In genomic region chr1:109268431-109269211, GRCh38 we compare ENCODE assay signal across 20 cellular contexts. TPM values are rescaled to one million over a fixed set of nuclear protein-coding genes. Genes with fewer than 3 reads are reported as not detected.
A peak's percentile ranks its signal among the peaks of the same experiment; 100 is the strongest.
DNase-seq lines count a peak whose midpoint lies in the region; ATAC-seq and TF ChIP-seq lines count a peak whose summit lies in the region.
"Had no signal": no experiment of that assay in that cellular context is flagged by ENCODE, and none has a peak within 500 bp of the region (broad histone marks: within the 10 kb centered on the region; RNA-seq: fewer than 3 reads in every experiment).

No MANE protein-coding gene starts in this region.

- no peaks in the 10 kb centered on the region for H4K20me1 ChIP-seq in osteoblast (ENCODE audit: insufficient read depth, low read length)
- H4K20me1 ChIP-seq: BLaER1 had no signal

- H3K4me3 Mint-ChIP-seq in chondrocyte (ENCODE audit: unreplicated experiment): no peak overlapping the region
- H3K4me3 Mint-ChIP-seq in type B pancreatic cell: no peak overlapping the region

- H3K4me1 Mint-ChIP-seq in chondrocyte (ENCODE audit: low read depth) (peaks cover 12% of the 10 kb centered on the region), type B pancreatic cell (ENCODE audit: unreplicated experiment) (peaks cover 3% of the 10 kb centered on the region)

- POLR2A ChIA-PET in A673 (lab: Charles Lee; ENCODE audit: low non-redundant PET): no interaction called here

- no peaks in the 10 kb centered on the region for H3K27me3 Mint-ChIP-seq in chondrocyte (ENCODE audit: low read depth)
- no peaks in the 10 kb centered on the region for H3K27me3 Mint-ChIP-seq in type B pancreatic cell

- H3K27ac ChIP-seq in heart right ventricle (no peak overlapping the region), osteoblast (ENCODE audit: low read depth, low read length) (no peak overlapping the region), ascending aorta (no peak overlapping the region), A673 (ENCODE audit: low read depth, low read length, poor library complexity, severe bottlenecking) (no peak overlapping the region)
- H3K27ac ChIP-seq: BLaER1 had no signal

- H3K36me3 ChIP-seq in heart right ventricle (no peaks in the 10 kb centered on the region), osteoblast (ENCODE audit: insufficient read depth, low read length) (no peaks in the 10 kb centered on the region), ascending aorta (peaks cover 4 to 5% of the 10 kb centered on the region in 2 donors), A673 (ENCODE audit: insufficient read depth, low read length, poor library complexity, severe bottlenecking) (peaks cover 29% of the 10 kb centered on the region)

- H3K36me3 Mint-ChIP-seq in chondrocyte (ENCODE audit: low read depth): peaks cover 5% of the 10 kb centered on the region
- peaks cover 3% of the 10 kb centered on the region for H3K36me3 Mint-ChIP-seq in type B pancreatic cell

- intact Hi-C loops in Right ventricle myocardium inferior (cut with DNase I): no loop called here
- intact Hi-C loops in heart right ventricle (cut with DNase I): loop anchor here in 1 of 10 donors (10.0 kb wide), 1 partner anchor 266 kb away; the partner anchor contains the start of gene GPR61
- intact Hi-C loops in ascending aorta (cut with DNase I): no loop called here
- intact Hi-C loops in A673 (cut with micrococcal nuclease; ENCODE audit: unreplicated experiment): no loop called here

- H3K9me3 ChIP-seq in heart right ventricle (no peaks in the 10 kb centered on the region), osteoblast (ENCODE audit: low read depth, low read length) (no peaks in the 10 kb centered on the region), ascending aorta (no peaks in the 10 kb centered on the region), A673 (ENCODE audit: low read depth, low read length, poor library complexity, severe bottlenecking) (no peaks in the 10 kb centered on the region)
- H3K9me3 ChIP-seq: BLaER1 had no signal

- no peaks in the 10 kb centered on the region for H3K9me3 Mint-ChIP-seq in chondrocyte (ENCODE audit: low read depth)
- no peaks in the 10 kb centered on the region for H3K9me3 Mint-ChIP-seq in type B pancreatic cell

- 91 to 95% methylated on average over 29 of the region's 29 CpGs for WGBS in heart right ventricle, 2 donors

- TF ChIP-seq CTCF in heart right ventricle (IDR thresholded peaks at IDR 0.05): no peak
- TF ChIP-seq CTCF in chondrocyte (IDR thresholded peaks at IDR 0.05): no peak
- no peak for TF ChIP-seq CTCF in osteoblast (IDR thresholded peaks at IDR 0.05; ENCODE audit: extremely low read depth, low read depth, low read length)
- TF ChIP-seq CTCF in type B pancreatic cell (conservative IDR thresholded peaks at IDR 0.05): no peak
- TF ChIP-seq CTCF in ascending aorta (IDR thresholded peaks at IDR 0.05): no peak
- no peak for TF ChIP-seq CTCF in A673 (conservative IDR thresholded peaks at IDR 0.05; ENCODE audit: low read depth, low read length)

- H3K4me3 ChIP-seq in heart right ventricle (no peak overlapping the region), osteoblast (ENCODE audit: insufficient read depth, low read length) (no peak overlapping the region), ascending aorta (no peak overlapping the region), A673 (ENCODE audit: low read depth, low read length, poor library complexity, severe bottlenecking) (no peak overlapping the region)
- H3K4me3 ChIP-seq: BLaER1 had no signal

- DNase-seq in Right ventricle myocardium inferior (ENCODE audit: missing footprints) (peak; percentile 61), heart right ventricle (no peak), chondrocyte (ENCODE audit: low spot score) (peak; percentile 78), osteoblast (ENCODE audit: insufficient read length, low spot score, missing footprints) (peak; percentile 83), type B pancreatic cell (ENCODE audit: extremely low spot score, unreplicated experiment) (peak; percentile 67), ascending aorta (ENCODE audit: low spot score in 2 of 2) (no peak), A673 (ENCODE audit: low spot score) (no peak), islet precursor cell (no peak)
- DNase-seq: 8988T, DMS79 treated with DMSO at 0.1 percent for 48 hours, GOT3, KBM-7, NCI-H1436, NCI-H2081, NCI-H748 treated with DMSO at 0.1 percent for 48 hours, OCI-M1 had no signal

- H3K4me2 ChIP-seq in osteoblast (ENCODE audit: insufficient read depth, low read length): no peak overlapping the region

- no TSS peak for BruUV-seq in A673 (replicated peaks; lab: Mats Ljungman, UMichigan)

- CTCF ChIA-PET in A673 (lab: Charles Lee): no interaction called here

- no peak overlapping the region for H2AFZ ChIP-seq in osteoblast (ENCODE audit: low read length)

- H3K27me3 ChIP-seq in heart right ventricle (no peaks in the 10 kb centered on the region), osteoblast (ENCODE audit: insufficient read depth, low read length) (no peaks in the 10 kb centered on the region), ascending aorta (no peaks in the 10 kb centered on the region), A673 (replicated peaks; ENCODE audit: insufficient read depth, low read depth, low read length, poor library complexity) (no peaks in the 10 kb centered on the region)
- H3K27me3 ChIP-seq: BLaER1 had no signal

- H3K27ac Mint-ChIP-seq in chondrocyte (ENCODE audit: unreplicated experiment) (no peak overlapping the region), type B pancreatic cell (no peak overlapping the region)

- ATAC-seq in Right ventricle myocardium inferior: no peak
- no peak for ATAC-seq in heart right ventricle

- H3K4me1 ChIP-seq in heart right ventricle (peaks cover 0 to 6% (median 0%) of the 10 kb centered on the region in 9 donors), osteoblast (ENCODE audit: insufficient read depth, low read length) (peaks cover 6% of the 10 kb centered on the region), ascending aorta (no peaks in the 10 kb centered on the region), A673 (ENCODE audit: insufficient read depth, low read length, poor library complexity, severe bottlenecking) (no peaks in the 10 kb centered on the region)

- H3K79me2 ChIP-seq in osteoblast (ENCODE audit: insufficient read depth, low read length): no peaks in the 10 kb centered on the region

RNA-seq across cellular contexts. Expression of gene PSRC1, which starts 14.3 kb away (rescaled TPM):
- total RNA-seq in Right ventricle myocardium inferior: 1.2 TPM
- 1 to 10 TPM in 2 of 10 donors, under 1 TPM in 8; 0.34 to 2.4 (median 0.59) TPM for total RNA-seq in heart right ventricle
- 1 to 10 TPM; 2.3 to 2.9 TPM for polyA plus RNA-seq in heart right ventricle
- total RNA-seq in chondrocyte: 4.3 to 6.6 TPM (median 6.5 TPM) in 3 replicates
- total RNA-seq in osteoblast: 5.4 and 5.9 TPM in 2 replicates
- 10.3 and 46.2 TPM in 2 replicates for total RNA-seq in type B pancreatic cell (ENCODE audit: low replicate concordance)
- 1.3 TPM for total RNA-seq in ascending aorta
- total RNA-seq in A673 (2021): 75.0 and 85.2 TPM in 2 replicates

RNA-seq across cellular contexts. Expression of gene CELSR2, which starts 19.3 kb away (rescaled TPM):
- total RNA-seq in Right ventricle myocardium inferior: 6.5 TPM
- total RNA-seq in heart right ventricle: 10 to 100 TPM in 1 of 10 donors, 1 to 10 TPM in 9; 4.9 to 10.6 (median 6.3) TPM
- polyA plus RNA-seq in heart right ventricle: 1 to 10 TPM in 1 of 2 donors, under 1 TPM in 1; 0.93 to 1.8 TPM
- 8.6 to 10.3 TPM (median 9.9 TPM) in 3 replicates for total RNA-seq in chondrocyte
- 1.4 and 1.5 TPM in 2 replicates for total RNA-seq in osteoblast
- 23.4 and 35.5 TPM in 2 replicates for total RNA-seq in type B pancreatic cell (ENCODE audit: low replicate concordance)
- total RNA-seq in ascending aorta: 3.6 TPM
- 30.2 and 32.6 TPM in 2 replicates for total RNA-seq in A673 (2021)

RNA-seq across cellular contexts. Expression of gene MYBPHL, which starts 38.2 kb away (rescaled TPM):
- total RNA-seq in Right ventricle myocardium inferior (not detected), heart right ventricle (1 to 10 TPM in 2 of 10 donors, under 1 TPM in 8; 0.23 to 2.7 (median 0.53) TPM), chondrocyte (not detected in 3 replicates), osteoblast (not detected in 2 replicates), type B pancreatic cell (ENCODE audit: low replicate concordance) (0.48 and 0.60 TPM in 2 replicates), ascending aorta (not detected), A673 (2021) (not detected in 2 replicates)
- under 1 TPM in 1 of 2 donors, not detected in 1; 0.30 TPM for polyA plus RNA-seq in heart right ventricle
- total RNA-seq: G401, NCI-H460, RPMI7951 had no signal

RNA-seq across cellular contexts. Expression of gene SARS1, which starts 54.9 kb away (rescaled TPM):
- total RNA-seq in Right ventricle myocardium inferior (97.6 TPM), heart right ventricle (100 to 1,000 TPM in 4 of 10 donors, 10 to 100 TPM in 6; 86.3 to 123 (median 99.2) TPM), chondrocyte (127 to 354 TPM (median 348 TPM) in 3 replicates), osteoblast (361 and 392 TPM in 2 replicates), type B pancreatic cell (ENCODE audit: low replicate concordance) (136 and 173 TPM in 2 replicates), ascending aorta (134 TPM), A673 (2021) (259 and 320 TPM in 2 replicates)
- polyA plus RNA-seq in heart right ventricle: 100 to 1,000 TPM in 1 of 2 donors, 10 to 100 TPM in 1; 38.3 to 153 TPM

Comparison
In these comparisons a context has a peak if more than half of its experiments do, and no peak if none do; other contexts are left out.
1. DNase-seq: peak in Right ventricle myocardium inferior (single experiment), chondrocyte (single experiment), osteoblast (single experiment) and type B pancreatic cell (single experiment); none in heart right ventricle (0 of 2), ascending aorta (0 of 2), A673 (single experiment) and islet precursor cell (single experiment).